In genomic region chr20:33164763-33165095, GRCh38 we compare ENCODE assay signal across 25 cellular contexts. TPM values are rescaled to one million over a fixed set of nuclear protein-coding genes. Genes with fewer than 3 reads are reported as not detected.
"Had no signal": no experiment of that assay in that cellular context is flagged by ENCODE, and none has a peak within 500 bp of the region (broad histone marks: within the 10 kb centered on the region; RNA-seq: fewer than 3 reads in every experiment).

No MANE protein-coding gene starts in this region.

- H3K4me2 ChIP-seq: KMS-11 had no signal

- H3K4me1 ChIP-seq: Peyer's patch, SJSA1 had no signal

- ATAC-seq: K562, PC-3, Right ventricle myocardium inferior had no signal

- DNase-seq: MV-4-11, NCI-H1048, NCI-H1105, NCI-H1417, NCI-H1436 treated with DMSO at 0.1 percent for 48 hours, NCI-H1694, NCI-H187 treated with DMSO at 0.1 percent for 48 hours, NCI-H2029 treated with DMSO at 0.1 percent for 48 hours, NCI-H345, NCI-H446 treated with DMSO at 0.1 percent for 48 hours, NCI-H510A treated with DMSO at 0.1 percent for 48 hours, NCI-H774, PC-3, Peyer's patch, SIG-M5 had no signal

- H3K36me3 ChIP-seq: Peyer's patch, SJSA1 had no signal

- H3K27me3 ChIP-seq: Peyer's patch had no signal

- H3K4me3 ChIP-seq: K562, Peyer's patch, SJSA1, SK-N-MC had no signal

- H3K9ac ChIP-seq: KMS-11 had no signal

- H3K27ac ChIP-seq: HL-60, KMS-11, Peyer's patch, SJSA1, SK-N-MC had no signal

- H3K27ac Mint-ChIP-seq: IgD-negative memory B cell had no signal

RNA-seq across cellular contexts. Expression of gene BPIFA2, which starts 3.2 kb away (rescaled TPM):
- total RNA-seq: K562, LHCN-M2, MCF 10A, PC-3, Peyer's patch, Right ventricle myocardium inferior, RPMI7951, SJSA1 had no signal
- polyA plus RNA-seq: IgD-negative memory B cell, K562 had no signal

RNA-seq across cellular contexts. Expression of gene BPIFA3, which starts 52.4 kb away (rescaled TPM):
- total RNA-seq: K562, LHCN-M2, MCF 10A, PC-3, Peyer's patch, Right ventricle myocardium inferior, RPMI7951, SJSA1 had no signal
- polyA plus RNA-seq: IgD-negative memory B cell, K562 had no signal
